ENCODE assay signal across 1 cellular context in genomic region chr16:30615358-30616076, GRCh38.
A peak's percentile ranks its signal among the peaks of the same experiment; 100 is the strongest.
TF ChIP-seq lines count a peak whose summit lies in the region.

No MANE protein-coding gene starts in this region.

TF ChIP-seq in HepG2, 621 proteins besides CTCF, POLR2A, EP300 and RAD21 (continued from another document and continues in another):
- TF ChIP-seq, protein P1, sequence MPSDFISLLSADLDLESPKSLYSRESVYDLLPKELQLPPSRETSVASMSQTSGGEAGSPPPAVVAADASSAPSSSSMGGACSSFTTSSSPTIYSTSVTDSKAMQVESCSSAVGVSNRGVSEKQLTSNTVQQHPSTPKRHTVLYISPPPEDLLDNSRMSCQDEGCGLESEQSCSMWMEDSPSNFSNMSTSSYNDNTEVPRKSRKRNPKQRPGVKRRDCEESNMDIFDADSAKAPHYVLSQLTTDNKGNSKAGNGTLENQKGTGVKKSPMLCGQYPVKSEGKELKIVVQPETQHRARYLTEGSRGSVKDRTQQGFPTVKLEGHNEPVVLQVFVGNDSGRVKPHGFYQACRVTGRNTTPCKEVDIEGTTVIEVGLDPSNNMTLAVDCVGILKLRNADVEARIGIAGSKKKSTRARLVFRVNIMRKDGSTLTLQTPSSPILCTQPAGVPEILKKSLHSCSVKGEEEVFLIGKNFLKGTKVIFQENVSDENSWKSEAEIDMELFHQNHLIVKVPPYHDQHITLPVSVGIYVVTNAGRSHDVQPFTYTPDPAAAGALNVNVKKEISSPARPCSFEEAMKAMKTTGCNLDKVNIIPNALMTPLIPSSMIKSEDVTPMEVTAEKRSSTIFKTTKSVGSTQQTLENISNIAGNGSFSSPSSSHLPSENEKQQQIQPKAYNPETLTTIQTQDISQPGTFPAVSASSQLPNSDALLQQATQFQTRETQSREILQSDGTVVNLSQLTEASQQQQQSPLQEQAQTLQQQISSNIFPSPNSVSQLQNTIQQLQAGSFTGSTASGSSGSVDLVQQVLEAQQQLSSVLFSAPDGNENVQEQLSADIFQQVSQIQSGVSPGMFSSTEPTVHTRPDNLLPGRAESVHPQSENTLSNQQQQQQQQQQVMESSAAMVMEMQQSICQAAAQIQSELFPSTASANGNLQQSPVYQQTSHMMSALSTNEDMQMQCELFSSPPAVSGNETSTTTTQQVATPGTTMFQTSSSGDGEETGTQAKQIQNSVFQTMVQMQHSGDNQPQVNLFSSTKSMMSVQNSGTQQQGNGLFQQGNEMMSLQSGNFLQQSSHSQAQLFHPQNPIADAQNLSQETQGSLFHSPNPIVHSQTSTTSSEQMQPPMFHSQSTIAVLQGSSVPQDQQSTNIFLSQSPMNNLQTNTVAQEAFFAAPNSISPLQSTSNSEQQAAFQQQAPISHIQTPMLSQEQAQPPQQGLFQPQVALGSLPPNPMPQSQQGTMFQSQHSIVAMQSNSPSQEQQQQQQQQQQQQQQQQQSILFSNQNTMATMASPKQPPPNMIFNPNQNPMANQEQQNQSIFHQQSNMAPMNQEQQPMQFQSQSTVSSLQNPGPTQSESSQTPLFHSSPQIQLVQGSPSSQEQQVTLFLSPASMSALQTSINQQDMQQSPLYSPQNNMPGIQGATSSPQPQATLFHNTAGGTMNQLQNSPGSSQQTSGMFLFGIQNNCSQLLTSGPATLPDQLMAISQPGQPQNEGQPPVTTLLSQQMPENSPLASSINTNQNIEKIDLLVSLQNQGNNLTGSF (CRISPR knock-in tag; IDR thresholded peaks at IDR 0.05), result no peak
- no peak for TF ChIP-seq ZNF781 (CRISPR knock-in tag; IDR thresholded peaks at IDR 0.05; ENCODE audit: borderline replicate concordance, not compliant biosample characterization)
- TF ChIP-seq, protein P2, sequence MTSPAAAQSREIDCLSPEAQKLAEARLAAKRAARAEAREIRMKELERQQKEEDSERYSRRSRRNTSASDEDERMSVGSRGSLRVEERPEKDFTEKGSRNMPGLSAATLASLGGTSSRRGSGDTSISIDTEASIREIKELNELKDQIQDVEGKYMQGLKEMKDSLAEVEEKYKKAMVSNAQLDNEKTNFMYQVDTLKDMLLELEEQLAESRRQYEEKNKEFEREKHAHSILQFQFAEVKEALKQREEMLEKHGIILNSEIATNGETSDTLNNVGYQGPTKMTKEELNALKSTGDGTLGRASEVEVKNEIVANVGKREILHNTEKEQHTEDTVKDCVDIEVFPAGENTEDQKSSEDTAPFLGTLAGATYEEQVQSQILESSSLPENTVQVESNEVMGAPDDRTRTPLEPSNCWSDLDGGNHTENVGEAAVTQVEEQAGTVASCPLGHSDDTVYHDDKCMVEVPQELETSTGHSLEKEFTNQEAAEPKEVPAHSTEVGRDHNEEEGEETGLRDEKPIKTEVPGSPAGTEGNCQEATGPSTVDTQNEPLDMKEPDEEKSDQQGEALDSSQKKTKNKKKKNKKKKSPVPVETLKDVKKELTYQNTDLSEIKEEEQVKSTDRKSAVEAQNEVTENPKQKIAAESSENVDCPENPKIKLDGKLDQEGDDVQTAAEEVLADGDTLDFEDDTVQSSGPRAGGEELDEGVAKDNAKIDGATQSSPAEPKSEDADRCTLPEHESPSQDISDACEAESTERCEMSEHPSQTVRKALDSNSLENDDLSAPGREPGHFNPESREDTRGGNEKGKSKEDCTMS (CRISPR knock-in tag; conservative IDR thresholded peaks at IDR 0.05), result no peak
- TF ChIP-seq ZKSCAN1 (IDR thresholded peaks at IDR 0.05; ENCODE audit: low read length), result no peak
- TF ChIP-seq HNF4G (IDR thresholded peaks at IDR 0.05; ENCODE audit: borderline replicate concordance, low read depth, low read length), result no peak
- TF ChIP-seq HNF4G (CRISPR knock-in tag; IDR thresholded peaks at IDR 0.05; ENCODE audit: borderline replicate concordance, low read depth), result no peak
- peak; percentile 30; the same call in 1 of the 2 replicates for TF ChIP-seq RXRB (CRISPR knock-in tag; IDR thresholded peaks at IDR 0.05; ENCODE audit: borderline replicate concordance)
- no peak for TF ChIP-seq KDM4B (CRISPR knock-in tag; IDR thresholded peaks at IDR 0.05)
- peak; percentile 84; the same call in 1 of the 2 replicates for TF ChIP-seq AHR (CRISPR knock-in tag; IDR thresholded peaks at IDR 0.05)
- TF ChIP-seq ZNF646 (CRISPR knock-in tag; IDR thresholded peaks at IDR 0.05), result no peak
- no peak; the same call in 1 of the 2 replicates for TF ChIP-seq ELF1 (CRISPR knock-in tag; IDR thresholded peaks at IDR 0.05)
- TF ChIP-seq MBNL3 (CRISPR knock-in tag; conservative IDR thresholded peaks at IDR 0.05), result no peak
- TF ChIP-seq ZNF296 (CRISPR knock-in tag; conservative IDR thresholded peaks at IDR 0.05), result no peak
- TF ChIP-seq RFXAP (CRISPR knock-in tag; IDR thresholded peaks at IDR 0.05; ENCODE audit: borderline replicate concordance), result no peak
- no peak for TF ChIP-seq RNF219 (CRISPR knock-in tag; IDR thresholded peaks at IDR 0.05)
- no peak for TF ChIP-seq NFRKB (IDR thresholded peaks at IDR 0.05)
- TF ChIP-seq ZNF773 (CRISPR knock-in tag; IDR thresholded peaks at IDR 0.05; ENCODE audit: borderline replicate concordance), result no peak
- TF ChIP-seq SCMH1 (CRISPR knock-in tag; IDR thresholded peaks at IDR 0.05; ENCODE audit: borderline replicate concordance), result no peak
- no peak; the same call in 1 of the 2 replicates for TF ChIP-seq GATAD2A (CRISPR knock-in tag; IDR thresholded peaks at IDR 0.05)
- TF ChIP-seq ZNF337 (CRISPR knock-in tag; IDR thresholded peaks at IDR 0.05; ENCODE audit: borderline replicate concordance, low read depth), result no peak
- TF ChIP-seq ZNF431 (CRISPR knock-in tag; IDR thresholded peaks at IDR 0.05; ENCODE audit: borderline replicate concordance, low read depth), result no peak
- peak; percentile 40; the same call in 1 of the 2 replicates for TF ChIP-seq ZC3H13 (CRISPR knock-in tag; IDR thresholded peaks at IDR 0.05)
- peak; percentile 53; the same call in 1 of the 3 replicates for TF ChIP-seq MXI1 (IDR thresholded peaks at IDR 0.05; ENCODE audit: borderline replicate concordance, low read depth, low read length)
- no peak for TF ChIP-seq YEATS4 (CRISPR knock-in tag; IDR thresholded peaks at IDR 0.05; ENCODE audit: borderline replicate concordance)
- TF ChIP-seq, protein P3, sequence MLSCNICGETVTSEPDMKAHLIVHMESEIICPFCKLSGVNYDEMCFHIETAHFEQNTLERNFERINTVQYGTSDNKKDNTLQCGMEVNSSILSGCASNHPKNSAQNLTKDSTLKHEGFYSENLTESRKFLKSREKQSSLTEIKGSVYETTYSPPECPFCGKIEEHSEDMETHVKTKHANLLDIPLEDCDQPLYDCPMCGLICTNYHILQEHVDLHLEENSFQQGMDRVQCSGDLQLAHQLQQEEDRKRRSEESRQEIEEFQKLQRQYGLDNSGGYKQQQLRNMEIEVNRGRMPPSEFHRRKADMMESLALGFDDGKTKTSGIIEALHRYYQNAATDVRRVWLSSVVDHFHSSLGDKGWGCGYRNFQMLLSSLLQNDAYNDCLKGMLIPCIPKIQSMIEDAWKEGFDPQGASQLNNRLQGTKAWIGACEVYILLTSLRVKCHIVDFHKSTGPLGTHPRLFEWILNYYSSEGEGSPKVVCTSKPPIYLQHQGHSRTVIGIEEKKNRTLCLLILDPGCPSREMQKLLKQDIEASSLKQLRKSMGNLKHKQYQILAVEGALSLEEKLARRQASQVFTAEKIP (CRISPR knock-in tag; IDR thresholded peaks at IDR 0.05; ENCODE audit: borderline replicate concordance), result no peak
- no peak for TF ChIP-seq HNF1A (IDR thresholded peaks at IDR 0.05; ENCODE audit: low read depth)
- no peak; the same call in 1 of the 2 replicates for TF ChIP-seq HNF1A (CRISPR knock-in tag; IDR thresholded peaks at IDR 0.05; ENCODE audit: borderline replicate concordance)
- TF ChIP-seq TBL1XR1 (IDR thresholded peaks at IDR 0.05; ENCODE audit: borderline replicate concordance, low read length, partially characterized antibody), result peak; percentile 42
- TF ChIP-seq ZNF234 (CRISPR knock-in tag; conservative IDR thresholded peaks at IDR 0.05), result no peak
- TF ChIP-seq, protein P4, sequence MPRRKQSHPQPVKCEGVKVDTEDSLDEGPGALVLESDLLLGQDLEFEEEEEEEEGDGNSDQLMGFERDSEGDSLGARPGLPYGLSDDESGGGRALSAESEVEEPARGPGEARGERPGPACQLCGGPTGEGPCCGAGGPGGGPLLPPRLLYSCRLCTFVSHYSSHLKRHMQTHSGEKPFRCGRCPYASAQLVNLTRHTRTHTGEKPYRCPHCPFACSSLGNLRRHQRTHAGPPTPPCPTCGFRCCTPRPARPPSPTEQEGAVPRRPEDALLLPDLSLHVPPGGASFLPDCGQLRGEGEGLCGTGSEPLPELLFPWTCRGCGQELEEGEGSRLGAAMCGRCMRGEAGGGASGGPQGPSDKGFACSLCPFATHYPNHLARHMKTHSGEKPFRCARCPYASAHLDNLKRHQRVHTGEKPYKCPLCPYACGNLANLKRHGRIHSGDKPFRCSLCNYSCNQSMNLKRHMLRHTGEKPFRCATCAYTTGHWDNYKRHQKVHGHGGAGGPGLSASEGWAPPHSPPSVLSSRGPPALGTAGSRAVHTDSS (CRISPR knock-in tag; conservative IDR thresholded peaks at IDR 0.05), result no peak
